In the genomic region with DNA sequence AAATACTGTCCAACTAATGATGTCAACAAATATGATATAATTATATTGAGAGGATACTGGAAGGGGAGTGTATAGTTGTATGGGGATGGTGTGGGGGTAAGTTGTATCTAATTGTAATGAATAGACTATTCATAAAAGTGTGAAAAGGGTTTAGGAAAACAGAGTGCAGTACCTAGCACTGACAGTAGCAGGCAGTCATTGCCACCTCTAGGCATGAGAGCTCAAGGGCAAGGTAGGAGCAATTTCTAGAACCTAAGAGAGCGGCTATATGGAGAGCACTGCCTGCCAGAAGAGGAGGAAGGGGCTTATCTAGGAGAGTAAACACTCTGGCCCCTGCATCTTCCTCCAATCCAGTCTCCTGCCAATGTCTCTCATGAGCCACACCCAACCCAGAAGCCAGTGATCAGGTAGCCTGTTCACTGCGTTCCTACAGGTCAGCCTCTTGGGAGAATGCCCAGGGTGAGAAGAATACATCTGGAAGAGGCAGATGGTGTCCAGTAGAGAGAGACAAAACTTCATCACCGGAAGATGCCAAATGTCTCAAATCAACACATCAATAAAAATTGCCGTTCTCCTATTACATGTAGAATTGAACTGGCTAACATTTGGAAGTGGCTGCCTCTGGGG, we compare ENCODE assay signal across 8 cellular contexts.
DNase-seq lines count a peak whose midpoint lies in the region; ATAC-seq and TF ChIP-seq lines count a peak whose summit lies in the region.

No MANE protein-coding gene starts in this region.

- H3K79me2 ChIP-seq in osteoblast (ENCODE audit: insufficient read depth, low read length), result no peaks in the 10 kb centered on the region

- in situ Hi-C loops in astrocyte of the cerebellum (cut with HindIII; ENCODE audit: low sequenced_read_pairs), result no loop called here

- TF ChIP-seq CTCF in astrocyte of the cerebellum (IDR thresholded peaks at IDR 0.05; ENCODE audit: low read depth, low read length, missing control alignments) (peak; percentile 39), osteoblast (IDR thresholded peaks at IDR 0.05; ENCODE audit: extremely low read depth, low read depth, low read length) (peak; percentile 42)

- H3K4me2 ChIP-seq in osteoblast (ENCODE audit: insufficient read depth, low read length), result no peak overlapping the region

- ATAC-seq in GM21723 (IDR thresholded peaks at IDR 0.05; ENCODE audit: unreplicated experiment), result no peak
- ATAC-seq in HG02870 (IDR thresholded peaks at IDR 0.05; ENCODE audit: unreplicated experiment), result no peak
- no peak for ATAC-seq in GM18870 (IDR thresholded peaks at IDR 0.05; ENCODE audit: unreplicated experiment)

- H3K36me3 ChIP-seq in osteoblast (ENCODE audit: insufficient read depth, low read length), result no peaks in the 10 kb centered on the region

- H3K4me3 ChIP-seq in astrocyte of the cerebellum (ENCODE audit: low read depth, low read length) (no peak overlapping the region), osteoblast (ENCODE audit: insufficient read depth, low read length) (no peak overlapping the region)

- no peaks in the 10 kb centered on the region for H3K9me3 ChIP-seq in osteoblast (ENCODE audit: low read depth, low read length)

- H3K4me1 ChIP-seq in osteoblast (ENCODE audit: insufficient read depth, low read length), result no peaks in the 10 kb centered on the region

- H4K20me1 ChIP-seq in osteoblast (ENCODE audit: insufficient read depth, low read length), result no peaks in the 10 kb centered on the region

- peak; percentile 31 for DNase-seq in stimulated activated CD4-positive, alpha-beta T cell treated with anti-CD3 and anti-CD28 coated beads, Interleukin-15, amount 100 ng/mL, for 24 hours
- no peak for DNase-seq in stimulated activated CD4-positive, alpha-beta T cell treated with anti-CD3 and anti-CD28 coated beads, Interleukin-2, amount 100 ng/mL, for 24 hours
- DNase-seq in NCI-H1105 treated with DMSO at 0.1 percent for 48 hours (lab: John Stamatoyannopoulos, UW), result peak; percentile 29
- no peak for DNase-seq in astrocyte of the cerebellum (ENCODE audit: low read depth)
- DNase-seq in osteoblast (ENCODE audit: insufficient read length, low spot score, missing footprints), result no peak

- H2AFZ ChIP-seq in osteoblast (ENCODE audit: low read length), result no peak overlapping the region

- H3K27me3 ChIP-seq in osteoblast (ENCODE audit: insufficient read depth, low read length), result no peaks in the 10 kb centered on the region

- no peak overlapping the region for H3K27ac ChIP-seq in osteoblast (ENCODE audit: low read depth, low read length)

Comparison
In these comparisons a context has a peak if more than half of its experiments do, and no peak if none do; other contexts are left out.
1. DNase-seq: peak in stimulated activated CD4-positive, alpha-beta T cell treated with anti-CD3 and anti-CD28 coated beads, Interleukin-15, amount 100 ng/mL, for 24 hours (single experiment) and NCI-H1105 treated with DMSO at 0.1 percent for 48 hours (single experiment); none in stimulated activated CD4-positive, alpha-beta T cell treated with anti-CD3 and anti-CD28 coated beads, Interleukin-2, amount 100 ng/mL, for 24 hours (0 of 2), astrocyte of the cerebellum (single experiment) and osteoblast (single experiment).